ENCODE assay signal across 31 cellular contexts in the genomic region with DNA sequence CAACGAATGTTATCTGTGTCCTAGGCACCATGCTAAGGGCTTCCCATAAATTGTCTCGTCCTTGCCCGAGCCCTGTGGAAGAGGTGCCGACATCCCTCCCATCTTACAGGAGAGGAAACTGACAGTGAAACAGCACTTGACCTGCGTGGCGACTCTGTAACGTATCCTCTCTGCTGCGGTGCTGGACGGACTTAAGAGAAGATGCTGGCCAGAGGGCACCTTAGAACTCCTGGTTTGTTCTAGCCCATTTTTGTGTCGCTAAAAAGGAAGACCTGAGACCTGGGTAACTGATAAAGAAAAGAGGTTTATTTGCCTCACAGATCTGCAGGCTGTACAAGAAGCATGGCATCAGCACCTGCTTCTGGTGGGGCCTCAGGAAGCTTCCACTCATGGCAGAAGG.
"Had no signal": no experiment of that assay in that cellular context is flagged by ENCODE, and none has a peak within 500 bp of the region (broad histone marks: within the 10 kb centered on the region; RNA-seq: fewer than 3 reads in every experiment).

No MANE protein-coding gene starts in this region.

- H3K36me3 ChIP-seq: brain microvascular endothelial cell, esophagus squamous epithelium, gastroesophageal sphincter had no signal

- H3K36me3 Mint-ChIP-seq: activated naive CD8-positive, alpha-beta T cell; WTC11 had no signal

- H3K4me3 ChIP-seq: coronary artery, dorsolateral prefrontal cortex, esophagus squamous epithelium, gastroesophageal sphincter had no signal

- H3K9me3 ChIP-seq: esophagus squamous epithelium, gastroesophageal sphincter had no signal

- DNase-seq: activated CD4-positive, alpha-beta memory T cell treated with anti-CD3 and anti-CD28 coated beads, Interleukin-2, amount 10 ng/mL, durations not matched to agents 7 days and 5 days; activated CD4-positive, alpha-beta T cell treated with anti-CD3 and anti-CD28 coated beads for 1 hour; activated CD4-positive, alpha-beta T cell treated with anti-CD3 and anti-CD28 coated beads for 4 hours; activated CD4-positive, alpha-beta T cell treated with anti-CD3 and anti-CD28 coated beads, Interleukin-2, amount 10 ng/mL, durations not matched to agents 7 days and 5 days; activated CD4-positive, alpha-beta T cell treated with anti-CD3 and anti-CD28 coated beads, Interleukin-2, amount 50 U/mL, for 4 hours; activated effector memory CD4-positive, alpha-beta T cell treated with Interleukin-2 at 50 U/mL for 16 hours; activated gamma-delta T cell treated with Interleukin-2 at 50 U/mL for 16 hours; activated naive CD4-positive, alpha-beta T cell treated with anti-CD3 and anti-CD28 coated beads, Interleukin-2, amount 50 U/mL, for 16 hours; activated naive CD4-positive, alpha-beta T cell treated with Interleukin-2 at 50 U/mL for 16 hours; activated T-cell treated with anti-CD3 and anti-CD28 coated beads, Interleukin-2, amount 50 U/mL, for 4 hours; amniotic stem cell; anterior cingulate cortex; brain microvascular endothelial cell; dorsolateral prefrontal cortex; effector CD4-positive, alpha-beta T cell; effector memory CD8-positive, alpha-beta T cell; erythroblast; esophagus squamous epithelium; foreskin melanocyte; T-helper 1 cell; T-helper 17 cell; T1000 had no signal

- H3K4me3 Mint-ChIP-seq: activated CD4-positive, alpha-beta memory T cell treated with anti-CD3 and anti-CD28 coated beads, Interleukin-2, amount 10 ng/mL, durations not matched to agents 7 days and 5 days; activated CD4-positive, alpha-beta T cell treated with anti-CD3 and anti-CD28 coated beads, Interleukin-2, amount 10 ng/mL, durations not matched to agents 7 days and 5 days; activated naive CD8-positive, alpha-beta T cell; activated T-cell treated with anti-CD3 and anti-CD28 coated beads, Interleukin-2, amount 50 U/mL, for 4 hours; activated T-helper 17 cell treated with anti-CD3 and anti-CD28 coated beads, Interleukin-2, amount 50 U/mL, for 72 hours; central memory CD8-positive, alpha-beta T cell; dendritic cell treated with granulocyte-macrophage colony-stimulating factor and Interleukin-4, amounts not matched to agents 40 ng/mL and 50 ng/mL, for 4 days; effector memory CD8-positive, alpha-beta T cell; T-helper 17 cell; T-helper 2 cell treated with Interferon-gamma antibody and Interleukin-4, amounts not matched to agents 5 μg/mL and 100 μg/mL, for 36 hours; WTC11 had no signal

- H3K27me3 ChIP-seq: brain microvascular endothelial cell, esophagus squamous epithelium, gastroesophageal sphincter had no signal

- H3K4me1 Mint-ChIP-seq: activated CD4-positive, alpha-beta memory T cell treated with anti-CD3 and anti-CD28 coated beads, Interleukin-2, amount 10 ng/mL, durations not matched to agents 7 days and 5 days; activated CD4-positive, alpha-beta T cell treated with anti-CD3 and anti-CD28 coated beads, Interleukin-2, amount 10 ng/mL, durations not matched to agents 7 days and 5 days; activated T-helper 17 cell treated with anti-CD3 and anti-CD28 coated beads, Interleukin-2, amount 50 U/mL, for 72 hours; central memory CD8-positive, alpha-beta T cell; T-helper 17 cell had no signal

- H3K27ac ChIP-seq: brain microvascular endothelial cell, coronary artery, dorsolateral prefrontal cortex, esophagus squamous epithelium, gastroesophageal sphincter, VCaP had no signal

- ATAC-seq: activated T-cell treated with anti-CD3 and anti-CD28 coated beads, Interleukin-2, amount 50 U/mL, for 4 hours; activated T-helper 17 cell treated with anti-CD3 and anti-CD28 coated beads, Interleukin-2, amount 50 U/mL, for 72 hours; effector memory CD8-positive, alpha-beta T cell; gastroesophageal sphincter; T-helper 17 cell; WTC11 had no signal

- H3K9me3 Mint-ChIP-seq: activated CD4-positive, alpha-beta memory T cell treated with anti-CD3 and anti-CD28 coated beads, Interleukin-2, amount 10 ng/mL, durations not matched to agents 7 days and 5 days; activated CD4-positive, alpha-beta T cell treated with anti-CD3 and anti-CD28 coated beads, Interleukin-2, amount 10 ng/mL, durations not matched to agents 7 days and 5 days; activated T-cell treated with anti-CD3 and anti-CD28 coated beads, Interleukin-2, amount 50 U/mL, for 4 hours; activated T-helper 17 cell treated with anti-CD3 and anti-CD28 coated beads, Interleukin-2, amount 50 U/mL, for 72 hours; central memory CD8-positive, alpha-beta T cell; dendritic cell treated with granulocyte-macrophage colony-stimulating factor and Interleukin-4, amounts not matched to agents 40 ng/mL and 50 ng/mL, for 4 days; T-helper 2 cell treated with Interferon-gamma antibody and Interleukin-4, amounts not matched to agents 5 μg/mL and 100 μg/mL, for 36 hours; WTC11 had no signal

- H3K27ac Mint-ChIP-seq: activated CD4-positive, alpha-beta memory T cell treated with anti-CD3 and anti-CD28 coated beads, Interleukin-2, amount 10 ng/mL, durations not matched to agents 7 days and 5 days; activated CD4-positive, alpha-beta T cell treated with anti-CD3 and anti-CD28 coated beads, Interleukin-2, amount 10 ng/mL, durations not matched to agents 7 days and 5 days; activated naive CD8-positive, alpha-beta T cell; activated T-helper 17 cell treated with anti-CD3 and anti-CD28 coated beads, Interleukin-2, amount 50 U/mL, for 72 hours; dendritic cell treated with granulocyte-macrophage colony-stimulating factor and Interleukin-4, amounts not matched to agents 40 ng/mL and 50 ng/mL, for 4 days; effector memory CD8-positive, alpha-beta T cell; T-helper 17 cell; T-helper 2 cell treated with Interferon-gamma antibody and Interleukin-4, amounts not matched to agents 5 μg/mL and 100 μg/mL, for 36 hours; WTC11 had no signal
